ENCODE assay signal across 1 cellular context in genomic region chr7:151728746-151729145, GRCh38.
TF ChIP-seq lines count a peak whose summit lies in the region.

No MANE protein-coding gene starts in this region.

TF ChIP-seq in HepG2, 621 proteins besides CTCF, POLR2A, EP300 and RAD21 (continued from another document):
- TF ChIP-seq ATF3 (CRISPR knock-in tag; IDR thresholded peaks at IDR 0.05) (no peak), HIC2 (CRISPR knock-in tag; IDR thresholded peaks at IDR 0.05; ENCODE audit: low read depth) (no peak)
